1 cellular context compared by ENCODE assay signal in genomic region chr7:44885394-44886317, GRCh38.
TF ChIP-seq lines count a peak whose summit lies in the region.

Gene PURB, minus strand, starts transcription at chr7:44885530. Its CDS starts 182 bp downstream, at chr7:44885348.

TF ChIP-seq in K562, 482 proteins besides CTCF, POLR2A, EP300 and RAD21 (continued from another document and continues in another):
- no peak for TF ChIP-seq HINFP (tag; conservative IDR thresholded peaks at IDR 0.05; ENCODE audit: low read depth)
- TF ChIP-seq POU5F1 (IDR thresholded peaks at IDR 0.05; ENCODE audit: borderline replicate concordance, low read depth, low read length, partially characterized antibody): no peak
- TF ChIP-seq ZNF133 (CRISPR knock-in tag; IDR thresholded peaks at IDR 0.05): no peak
- no peak for TF ChIP-seq ZKSCAN3 (CRISPR knock-in tag; IDR thresholded peaks at IDR 0.05)
- TF ChIP-seq PPARD (CRISPR knock-in tag; IDR thresholded peaks at IDR 0.05): no peak
- peak; percentile 42; the same call in 1 of the 2 replicates for TF ChIP-seq SMARCC2 (IDR thresholded peaks at IDR 0.05; ENCODE audit: low read depth)
- TF ChIP-seq TBL1XR1 (IDR thresholded peaks at IDR 0.05; ENCODE audit: low read length in 2 of 2): peak in 1 of 2 experiments; percentile 94; a peak in 3 of 4 replicates
- TF ChIP-seq NR0B1 (IDR thresholded peaks at IDR 0.05; ENCODE audit: partially characterized antibody): no peak
- 0 out of 2 replicates have a peak, but pooled peaks have one; percentile 74 for TF ChIP-seq POLR2AphosphoS2 (IDR thresholded peaks at IDR 0.05; ENCODE audit: low read length)
- no peak for TF ChIP-seq ZNF174 (CRISPR knock-in tag; IDR thresholded peaks at IDR 0.05)
- no peak for TF ChIP-seq ZNF436 (CRISPR knock-in tag; IDR thresholded peaks at IDR 0.05)
- TF ChIP-seq ZNF146 (CRISPR knock-in tag; IDR thresholded peaks at IDR 0.05; ENCODE audit: unreplicated experiment): no peak
- TF ChIP-seq ATF1 (CRISPR knock-in tag; IDR thresholded peaks at IDR 0.05): peak; percentile 86
- peak; percentile 99 for TF ChIP-seq ATF1 (tag; IDR thresholded peaks at IDR 0.05)
- TF ChIP-seq FOXJ2 (tag; IDR thresholded peaks at IDR 0.05): 0 out of 2 replicates have a peak, but pooled peaks have one; percentile 64
- 0 out of 2 replicates have a peak, but pooled peaks have one; percentile 8 for TF ChIP-seq ZNF766 (CRISPR knock-in tag; conservative IDR thresholded peaks at IDR 0.05)
- TF ChIP-seq POLR2AphosphoS5 (IDR thresholded peaks at IDR 0.05; ENCODE audit: control insufficient read depth, insufficient read depth, low read depth, low read length): peak; percentile 91
- no peak for TF ChIP-seq RBM39 (optimal IDR thresholded peaks at IDR 0.05; ENCODE audit: low read depth, low read length)
- no peak for TF ChIP-seq SAFB (IDR thresholded peaks at IDR 0.05; ENCODE audit: borderline replicate concordance, low read depth, low read length)
- no peak for TF ChIP-seq STAT5B (CRISPR knock-in tag; IDR thresholded peaks at IDR 0.05)
- peak; percentile 76 for TF ChIP-seq RNF2 (IDR thresholded peaks at IDR 0.05)
- no peak for TF ChIP-seq MCM3 (IDR thresholded peaks at IDR 0.05)
- TF ChIP-seq ZNF12 (CRISPR knock-in tag; IDR thresholded peaks at IDR 0.05): 0 out of 2 replicates have a peak, but pooled peaks have one; percentile 65
- TF ChIP-seq THAP7 (CRISPR knock-in tag; IDR thresholded peaks at IDR 0.05): no peak
- TF ChIP-seq SREBF1 (IDR thresholded peaks at IDR 0.05; ENCODE audit: borderline replicate concordance, low read depth, low read length): no peak
- TF ChIP-seq YY1 (IDR thresholded peaks at IDR 0.05; ENCODE audit: borderline replicate concordance in 1 of 3, control insufficient read depth in 1 of 3, extremely low read depth in 1 of 3, insufficient read depth in 3 of 3, insufficient read length in 1 of 3, insufficient replicate concordance in 2 of 3, low read depth in 1 of 3, low read length in 2 of 3): peak in 1 of 3 experiments; percentile 55
- no peak for TF ChIP-seq ZHX1 (conservative IDR thresholded peaks at IDR 0.05; ENCODE audit: low read length)
- peak; percentile 92 for TF ChIP-seq NFRKB (IDR thresholded peaks at IDR 0.05; ENCODE audit: low read depth)
- TF ChIP-seq CTCFL (IDR thresholded peaks at IDR 0.05; ENCODE audit: borderline replicate concordance, insufficient read depth, low read depth, low read length, poor library complexity, severe bottlenecking): no peak
- TF ChIP-seq RCOR1 (IDR thresholded peaks at IDR 0.05; ENCODE audit: borderline replicate concordance in 1 of 2, low read depth in 2 of 2, low read length in 2 of 2): peak; percentile 38 to 50; a peak in 2 of 4 replicates
- no peak for TF ChIP-seq ZNF23 (CRISPR knock-in tag; IDR thresholded peaks at IDR 0.05)
- no peak; the same call in 1 of the 2 replicates for TF ChIP-seq CBFB (CRISPR knock-in tag; IDR thresholded peaks at IDR 0.05)
- no peak for TF ChIP-seq TFE3 (CRISPR knock-in tag; IDR thresholded peaks at IDR 0.05)
- TF ChIP-seq ZNF785 (CRISPR knock-in tag; IDR thresholded peaks at IDR 0.05): no peak
- TF ChIP-seq PHF20 (IDR thresholded peaks at IDR 0.05; ENCODE audit: partially characterized antibody): peak; percentile 87
- TF ChIP-seq SMARCA4 (IDR thresholded peaks at IDR 0.05): peak; percentile 63
- no peak for TF ChIP-seq RBM22 (IDR thresholded peaks at IDR 0.05; ENCODE audit: low read depth, low read length, poor library complexity, severe bottlenecking)
- TF ChIP-seq HIVEP1 (CRISPR knock-in tag; IDR thresholded peaks at IDR 0.05): no peak
- peak; percentile 49; the same call in 1 of the 2 replicates for TF ChIP-seq BRD4 (IDR thresholded peaks at IDR 0.05)
- no peak for TF ChIP-seq MXD1 (CRISPR knock-in tag; IDR thresholded peaks at IDR 0.05; ENCODE audit: borderline replicate concordance, poor library complexity, severe bottlenecking)
- peak; percentile 97 for TF ChIP-seq ETV5 (CRISPR knock-in tag; IDR thresholded peaks at IDR 0.05; ENCODE audit: low read depth)
- no peak; the same call in 1 of the 2 replicates for TF ChIP-seq DIDO1 (tag; IDR thresholded peaks at IDR 0.05; ENCODE audit: low read depth)
- TF ChIP-seq SMARCA5 (IDR thresholded peaks at IDR 0.05): no peak; the same call in 1 of the 2 replicates
- TF ChIP-seq MCM2 (IDR thresholded peaks at IDR 0.05; ENCODE audit: low read depth): no peak
- no peak for TF ChIP-seq ZNF584 (CRISPR knock-in tag; IDR thresholded peaks at IDR 0.05; ENCODE audit: low read depth)
- peak; percentile 88 for TF ChIP-seq NFIC (IDR thresholded peaks at IDR 0.05)
- peak; percentile 95 for TF ChIP-seq ZBTB40 (IDR thresholded peaks at IDR 0.05)
- TF ChIP-seq ZBTB40 (CRISPR knock-in tag; IDR thresholded peaks at IDR 0.05): no peak
